ENCODE assay signal across 8 cellular contexts in the genomic region with DNA sequence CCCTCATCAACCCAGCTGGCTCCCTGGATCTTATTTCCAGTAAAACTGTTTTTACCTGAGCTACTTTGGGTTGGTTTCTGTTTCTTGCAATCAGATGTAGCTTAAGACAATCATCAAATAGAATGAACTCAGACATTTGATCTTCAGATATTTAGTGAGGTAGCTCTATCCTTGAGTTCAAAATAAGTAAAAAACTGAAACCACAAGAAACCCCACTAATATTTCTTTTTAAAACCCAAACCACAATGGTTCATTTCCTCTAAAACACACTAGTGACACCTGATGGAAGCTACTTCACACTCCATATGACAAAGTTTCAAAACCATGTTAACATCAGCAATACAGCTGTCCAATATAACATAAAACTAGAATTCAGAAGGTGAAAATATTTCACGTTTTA. TPM values are rescaled to one million over a fixed set of nuclear protein-coding genes. Genes with fewer than 3 reads are reported as not detected.
DNase-seq lines count a peak whose midpoint lies in the region; ATAC-seq and TF ChIP-seq lines count a peak whose summit lies in the region.

No MANE protein-coding gene starts in this region.

- H3K79me2 ChIP-seq in OCI-LY3 (ENCODE audit: low read length) (no peaks in the 10 kb centered on the region), smooth muscle cell (ENCODE audit: low read depth) (no peaks in the 10 kb centered on the region)

- H3K9ac ChIP-seq in OCI-LY3 (ENCODE audit: low read length) (no peak overlapping the region), colonic mucosa (ENCODE audit: low read depth in 2 of 2, low read length in 2 of 2) (no peak overlapping the region), smooth muscle cell (ENCODE audit: low read depth) (no peak overlapping the region)

- TF ChIP-seq CTCF in 22Rv1 (IDR thresholded peaks at IDR 0.05) (0 out of 2 replicates have a peak, but pooled peaks have one; percentile 5), OCI-LY3 (IDR thresholded peaks at IDR 0.05; ENCODE audit: low read depth, low read length) (peak; percentile 55), colonic mucosa (IDR thresholded peaks at IDR 0.05) (no peak), spleen (IDR thresholded peaks at IDR 0.05 in 8 of 11, conservative IDR thresholded peaks at IDR 0.05 in 3 of 11) (no peak), smooth muscle cell (IDR thresholded peaks at IDR 0.05; ENCODE audit: borderline replicate concordance, insufficient read depth, poor library complexity, severe bottlenecking) (no peak)

- intact Hi-C loops in colonic mucosa (cut with DNase I): no loop called here
- intact Hi-C loops in spleen (cut with DNase I; ENCODE audit: low total_unique reads): no loop called here

- TF ChIP-seq POLR2A in spleen (IDR thresholded peaks at IDR 0.05): no peak

- H3F3A ChIP-seq in smooth muscle cell (ENCODE audit: low read depth): no peaks in the 10 kb centered on the region

- H3K36me3 ChIP-seq in OCI-LY3 (replicated peaks; ENCODE audit: low read depth, low read length): peaks cover 5% of the 10 kb centered on the region
- no peaks in the 10 kb centered on the region for H3K36me3 ChIP-seq in colonic mucosa
- H3K36me3 ChIP-seq in spleen: peaks cover 0 to 88% (median 30%) of the 10 kb centered on the region in 6 donors
- peaks cover 7% of the 10 kb centered on the region for H3K36me3 ChIP-seq in smooth muscle cell (ENCODE audit: low read depth)

- H3K4me1 ChIP-seq in OCI-LY3 (ENCODE audit: low read length) (peaks cover 26% of the 10 kb centered on the region), colonic mucosa (no peaks in the 10 kb centered on the region), spleen (peaks cover 3 to 32% (median 12%) of the 10 kb centered on the region in 6 donors), smooth muscle cell (ENCODE audit: low read depth) (no peaks in the 10 kb centered on the region)

- WGBS in spleen, 5 donors: 33 to 53% (median 34%) methylated on average over 1 of the region's 1 CpG
- WGBS in smooth muscle cell (ENCODE audit: low lambda C conversion rate): 90% methylated on average over 1 of the region's 1 CpG

- peaks cover 7% of the 10 kb centered on the region; the same call in 1 of the 2 replicates for H4K20me1 ChIP-seq in OCI-LY3 (ENCODE audit: insufficient read depth, low read length)
- H4K20me1 ChIP-seq in smooth muscle cell (ENCODE audit: low read depth): peaks cover 50% of the 10 kb centered on the region

- H3K27ac ChIP-seq in 22Rv1 (no peak overlapping the region), OCI-LY3 (ENCODE audit: low read length) (no peak overlapping the region), colonic mucosa (no peak overlapping the region), spleen (no peak overlapping the region), smooth muscle cell (ENCODE audit: low read depth) (no peak overlapping the region)

- no peak overlapping the region for H2AFZ ChIP-seq in OCI-LY3 (ENCODE audit: low read depth, low read length)
- H2AFZ ChIP-seq in smooth muscle cell (ENCODE audit: low read depth): no peak overlapping the region

- no peaks in the 10 kb centered on the region for H3K9me3 ChIP-seq in OCI-LY3 (ENCODE audit: insufficient read depth, low read length)
- no peaks in the 10 kb centered on the region for H3K9me3 ChIP-seq in colonic mucosa
- H3K9me3 ChIP-seq in spleen: no peaks in the 10 kb centered on the region
- no peaks in the 10 kb centered on the region for H3K9me3 ChIP-seq in smooth muscle cell (replicated peaks; ENCODE audit: low read depth)

- DNase-seq in colonic mucosa (no peak), spleen (no peak), smooth muscle cell (lab: John Stamatoyannopoulos, UW; ENCODE audit: unreplicated experiment) (no peak), NCI-H2227 (lab: John Stamatoyannopoulos, UW; ENCODE audit: unreplicated experiment) (no peak)

- H3K4me2 ChIP-seq in OCI-LY3 (ENCODE audit: low read length) (peak overlapping the region; percentile 50), smooth muscle cell (no peak overlapping the region)

- H3K4me3 ChIP-seq in OCI-LY3 (ENCODE audit: low read length): no peak overlapping the region
- no peak overlapping the region for H3K4me3 ChIP-seq in colonic mucosa
- H3K4me3 ChIP-seq in spleen: no peak overlapping the region
- H3K4me3 ChIP-seq in smooth muscle cell: no peak overlapping the region

- H3K27me3 ChIP-seq in OCI-LY3 (ENCODE audit: low read depth, low read length) (no peaks in the 10 kb centered on the region), colonic mucosa (no peaks in the 10 kb centered on the region), spleen (replicated peaks in 1 of 7) (no peaks in the 10 kb centered on the region), smooth muscle cell (ENCODE audit: low read depth) (no peaks in the 10 kb centered on the region)

- ATAC-seq in GM18511 (IDR thresholded peaks at IDR 0.05; ENCODE audit: unreplicated experiment) (peak; percentile 77), HG02759 (IDR thresholded peaks at IDR 0.05; ENCODE audit: unreplicated experiment) (peak; percentile 81)

RNA-seq across cellular contexts. Expression of gene CACNG1, which starts 37.8 kb away (rescaled TPM):
- total RNA-seq in colonic mucosa (not detected), spleen (not detected), smooth muscle cell (not detected in 2 replicates)
- polyA plus RNA-seq in spleen (not detected), smooth muscle cell (0.73 TPM in 1 of 2 replicates, not detected in the other)

Comparison
In these comparisons a context has a peak if more than half of its experiments do, and no peak if none do; other contexts are left out.
1. CTCF ChIP-seq: peak in 22Rv1 (single experiment) and OCI-LY3 (single experiment); none in colonic mucosa (single experiment), spleen (0 of 11) and smooth muscle cell (single experiment).